17 cellular contexts compared by ENCODE assay signal in the genomic region with DNA sequence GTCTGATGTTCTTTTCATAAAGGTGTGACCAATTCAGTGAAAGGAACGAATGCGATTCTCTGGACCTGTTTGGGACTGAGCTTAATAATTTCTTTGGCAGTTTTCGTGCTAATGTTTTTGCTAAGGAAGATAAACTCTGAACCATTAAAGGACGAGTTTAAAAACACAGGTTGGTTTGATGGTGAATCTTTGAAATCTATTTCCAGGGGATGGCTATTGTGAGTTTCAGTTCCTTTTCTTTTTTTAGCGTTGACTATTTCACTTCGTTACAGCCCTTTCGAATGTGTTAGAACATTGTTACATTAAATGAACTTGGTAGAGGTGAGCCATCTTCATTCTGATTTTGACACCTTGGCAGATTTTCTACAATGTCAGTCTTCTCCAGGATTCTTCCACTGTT. TPM values are rescaled to one million over a fixed set of nuclear protein-coding genes. Genes with fewer than 3 reads are reported as not detected.
A peak's percentile ranks its signal among the peaks of the same experiment; 100 is the strongest.
DNase-seq lines count a peak whose midpoint lies in the region; ATAC-seq and TF ChIP-seq lines count a peak whose summit lies in the region.
"Had no signal": no experiment of that assay in that cellular context is flagged by ENCODE, and none has a peak within 500 bp of the region (broad histone marks: within the 10 kb centered on the region; RNA-seq: fewer than 3 reads in every experiment).

No MANE protein-coding gene starts in this region.

- H3K27ac Mint-ChIP-seq in activated naive CD8-positive, alpha-beta T cell treated with anti-CD3 and anti-CD28 coated beads, Interleukin-2, amount 50 U/mL, for 24 hours, result peak overlapping the region; percentile 54
- H3K27ac Mint-ChIP-seq in activated naive CD8-positive, alpha-beta T cell treated with anti-CD3 and anti-CD28 coated beads for 36 hours, result no peak overlapping the region
- H3K27ac Mint-ChIP-seq in stimulated activated naive B cell treated with anti-CD40 and anti-IgM and Interleukin-4, amounts not matched to agents 10 μg/mL and 1 μg/mL and 100 μg/mL, for 72 hours, result peak overlapping the region; percentile 86
- H3K27ac Mint-ChIP-seq: endodermal cell had no signal

- no peaks in the 10 kb centered on the region for H3K9me3 ChIP-seq in WERI-Rb-1 (ENCODE audit: severe bottlenecking)
- H3K9me3 ChIP-seq: SK-N-SH, transverse colon had no signal

- no peak for DNase-seq in activated naive CD8-positive, alpha-beta T cell treated with anti-CD3 and anti-CD28 coated beads, Interleukin-2, amount 50 U/mL, for 24 hours
- no peak for DNase-seq in activated naive CD8-positive, alpha-beta T cell treated with anti-CD3 and anti-CD28 coated beads for 36 hours
- peak; percentile 41 for DNase-seq in MV-4-11 (lab: John Stamatoyannopoulos, UW)
- DNase-seq in stimulated activated naive B cell treated with anti-CD40 and anti-IgM and Interleukin-4, amounts not matched to agents 10 μg/mL and 1 μg/mL and 100 μg/mL, for 72 hours, result no peak
- no peak for DNase-seq in WERI-Rb-1
- no peak for DNase-seq in NCI-H526 (lab: John Stamatoyannopoulos, UW)
- DNase-seq: activated naive CD4-positive, alpha-beta T cell treated with anti-CD3 and anti-CD28 coated beads, Interleukin-2, amount 50 U/mL, for 16 hours; Calu3; endodermal cell; NCI-H2081; SK-N-SH; transverse colon had no signal

- H3K36me3 Mint-ChIP-seq in activated naive CD8-positive, alpha-beta T cell treated with anti-CD3 and anti-CD28 coated beads, Interleukin-2, amount 50 U/mL, for 24 hours (ENCODE audit: low read depth), result no peaks in the 10 kb centered on the region
- H3K36me3 Mint-ChIP-seq in activated naive CD8-positive, alpha-beta T cell treated with anti-CD3 and anti-CD28 coated beads for 36 hours, result no peaks in the 10 kb centered on the region
- peaks cover 14 to 15% of the 10 kb centered on the region in 2 donors for H3K36me3 Mint-ChIP-seq in stimulated activated naive B cell treated with anti-CD40 and anti-IgM and Interleukin-4, amounts not matched to agents 10 μg/mL and 1 μg/mL and 100 μg/mL, for 72 hours

- H3K9me3 Mint-ChIP-seq in activated naive CD8-positive, alpha-beta T cell treated with anti-CD3 and anti-CD28 coated beads, Interleukin-2, amount 50 U/mL, for 24 hours, result no peaks in the 10 kb centered on the region
- no peaks in the 10 kb centered on the region for H3K9me3 Mint-ChIP-seq in activated naive CD8-positive, alpha-beta T cell treated with anti-CD3 and anti-CD28 coated beads for 36 hours
- no peaks in the 10 kb centered on the region for H3K9me3 Mint-ChIP-seq in stimulated activated naive B cell treated with anti-CD40 and anti-IgM and Interleukin-4, amounts not matched to agents 10 μg/mL and 1 μg/mL and 100 μg/mL, for 72 hours
- H3K9me3 Mint-ChIP-seq: endodermal cell had no signal

- no peaks in the 10 kb centered on the region for H3K36me3 ChIP-seq in WERI-Rb-1
- H3K36me3 ChIP-seq: cardiac muscle cell, transverse colon had no signal

- no peak overlapping the region for H3K4me3 Mint-ChIP-seq in activated naive CD8-positive, alpha-beta T cell treated with anti-CD3 and anti-CD28 coated beads, Interleukin-2, amount 50 U/mL, for 24 hours
- H3K4me3 Mint-ChIP-seq in activated naive CD8-positive, alpha-beta T cell treated with anti-CD3 and anti-CD28 coated beads for 36 hours, result no peak overlapping the region
- H3K4me3 Mint-ChIP-seq in stimulated activated naive B cell treated with anti-CD40 and anti-IgM and Interleukin-4, amounts not matched to agents 10 μg/mL and 1 μg/mL and 100 μg/mL, for 72 hours, result peak overlapping the region; percentile 84 to 85
- H3K4me3 Mint-ChIP-seq: endodermal cell had no signal

- no peak for TF ChIP-seq CTCF in WERI-Rb-1 (IDR thresholded peaks at IDR 0.05; ENCODE audit: low read depth, low read length)

- no peak overlapping the region for H3K4me3 ChIP-seq in WERI-Rb-1 (ENCODE audit: low read depth, low read length)
- H3K4me3 ChIP-seq: cardiac muscle cell, transverse colon had no signal

- ATAC-seq in activated naive CD8-positive, alpha-beta T cell treated with anti-CD3 and anti-CD28 coated beads, Interleukin-2, amount 50 U/mL, for 24 hours, result no peak
- ATAC-seq in GM21529 (IDR thresholded peaks at IDR 0.05; ENCODE audit: unreplicated experiment) (peak; percentile 19), HG03139 (IDR thresholded peaks at IDR 0.05; ENCODE audit: unreplicated experiment) (no peak)
- ATAC-seq in stimulated activated naive B cell treated with anti-CD40 and anti-IgM and Interleukin-4, amounts not matched to agents 10 μg/mL and 1 μg/mL and 100 μg/mL, for 72 hours (replicated peaks), result peak; percentile 50 to 56

- H3K27ac ChIP-seq in WERI-Rb-1, result no peak overlapping the region
- H3K27ac ChIP-seq: cardiac muscle cell had no signal

- H3K27me3 Mint-ChIP-seq in activated naive CD8-positive, alpha-beta T cell treated with anti-CD3 and anti-CD28 coated beads, Interleukin-2, amount 50 U/mL, for 24 hours, result peaks cover 3% of the 10 kb centered on the region
- H3K27me3 Mint-ChIP-seq in activated naive CD8-positive, alpha-beta T cell treated with anti-CD3 and anti-CD28 coated beads for 36 hours, result peaks cover 3% of the 10 kb centered on the region
- no peaks in the 10 kb centered on the region for H3K27me3 Mint-ChIP-seq in stimulated activated naive B cell treated with anti-CD40 and anti-IgM and Interleukin-4, amounts not matched to agents 10 μg/mL and 1 μg/mL and 100 μg/mL, for 72 hours

- peaks cover 6% of the 10 kb centered on the region for H3K4me1 Mint-ChIP-seq in activated naive CD8-positive, alpha-beta T cell treated with anti-CD3 and anti-CD28 coated beads, Interleukin-2, amount 50 U/mL, for 24 hours
- H3K4me1 Mint-ChIP-seq in activated naive CD8-positive, alpha-beta T cell treated with anti-CD3 and anti-CD28 coated beads for 36 hours, result no peaks in the 10 kb centered on the region
- H3K4me1 Mint-ChIP-seq in stimulated activated naive B cell treated with anti-CD40 and anti-IgM and Interleukin-4, amounts not matched to agents 10 μg/mL and 1 μg/mL and 100 μg/mL, for 72 hours, result peaks cover 35 to 85% of the 10 kb centered on the region in 2 donors
- H3K4me1 Mint-ChIP-seq: endodermal cell had no signal

- H3K27me3 ChIP-seq in WERI-Rb-1 (ENCODE audit: insufficient read depth, low read depth, severe bottlenecking), result no peaks in the 10 kb centered on the region
- H3K27me3 ChIP-seq: cardiac muscle cell, transverse colon had no signal

RNA-seq across cellular contexts. Expression of a gene that starts 1.2 kb away (rescaled TPM):
- total RNA-seq in activated naive CD8-positive, alpha-beta T cell treated with anti-CD3 and anti-CD28 coated beads for 36 hours, result not detected
- total RNA-seq: Calu3, cardiac muscle cell, endodermal cell, LHCN-M2, pulmonary artery endothelial cell had no signal

RNA-seq across cellular contexts. Expression of a gene that starts 10.4 kb away (rescaled TPM):
- total RNA-seq in activated naive CD8-positive, alpha-beta T cell treated with anti-CD3 and anti-CD28 coated beads for 36 hours, result 1 to 10 TPM; 6.7 to 7.3 TPM

RNA-seq across cellular contexts. Expression of a gene that starts 24.3 kb away (rescaled TPM):
- 1 to 10 TPM; 6.2 to 6.9 TPM for total RNA-seq in activated naive CD8-positive, alpha-beta T cell treated with anti-CD3 and anti-CD28 coated beads for 36 hours

RNA-seq across cellular contexts. Expression of a gene that starts 50.4 kb away (rescaled TPM):
- total RNA-seq in activated naive CD8-positive, alpha-beta T cell treated with anti-CD3 and anti-CD28 coated beads for 36 hours, result 100 to 1,000 TPM; 247 to 250 TPM

Comparison
In these comparisons a context has a peak if more than half of its experiments do, and no peak if none do; other contexts are left out.
1. ATAC-seq: peak in GM21529 (single experiment) and stimulated activated naive B cell treated with anti-CD40 and anti-IgM and Interleukin-4, amounts not matched to agents 10 μg/mL and 1 μg/mL and 100 μg/mL, for 72 hours (2 of 2); none in activated naive CD8-positive, alpha-beta T cell treated with anti-CD3 and anti-CD28 coated beads, Interleukin-2, amount 50 U/mL, for 24 hours (single experiment) and HG03139 (single experiment).
2. H3K4me3 Mint-ChIP-seq: peak in stimulated activated naive B cell treated with anti-CD40 and anti-IgM and Interleukin-4, amounts not matched to agents 10 μg/mL and 1 μg/mL and 100 μg/mL, for 72 hours (2 of 2); none in activated naive CD8-positive, alpha-beta T cell treated with anti-CD3 and anti-CD28 coated beads, Interleukin-2, amount 50 U/mL, for 24 hours (single experiment) and activated naive CD8-positive, alpha-beta T cell treated with anti-CD3 and anti-CD28 coated beads for 36 hours (single experiment).